Comparison of ENCODE assay signal across 19 cellular contexts in genomic region chr15:67792250-67792942, GRCh38. TPM values are rescaled to one million over a fixed set of nuclear protein-coding genes. Genes with fewer than 3 reads are reported as not detected.
DNase-seq lines count a peak whose midpoint lies in the region; ATAC-seq and TF ChIP-seq lines count a peak whose summit lies in the region.
"Had no signal": no experiment of that assay in that cellular context is flagged by ENCODE, and none has a peak within 500 bp of the region (broad histone marks: within the 10 kb centered on the region; RNA-seq: fewer than 3 reads in every experiment).

No MANE protein-coding gene starts in this region.

- DNase-seq in Daoy (ENCODE audit: low read depth) (peak; percentile 21), M059J (ENCODE audit: low read depth) (peak; percentile 65), left kidney (ENCODE audit: low read depth, low spot score) (peak; percentile 89), NCI-H345 (lab: John Stamatoyannopoulos, UW) (no peak)
- DNase-seq in stimulated activated naive CD8-positive, alpha-beta T cell treated with anti-CD3 and anti-CD28 coated beads, Interleukin-15, Interleukin-2, amounts not matched to agents 100 U/mL and 50 U/mL, for 24 hours, result no peak
- DNase-seq: CD4-positive, CD25-positive, alpha-beta regulatory T cell; DMS79 treated with DMSO at 0.1 percent for 48 hours; IMR-90; MV-4-11; NCI-H1417 treated with DMSO at 0.1 percent for 48 hours; NCI-H2081 treated with DMSO at 0.1 percent for 48 hours; NCI-H526; SHP77 had no signal

- TF ChIP-seq CTCF in VCaP (conservative IDR thresholded peaks at IDR 0.05), result no peak

- no peak for ATAC-seq in HG02571 (IDR thresholded peaks at IDR 0.05; ENCODE audit: unreplicated experiment)
- no peak for ATAC-seq in HG03457 (IDR thresholded peaks at IDR 0.05; ENCODE audit: unreplicated experiment)
- no peak for ATAC-seq in stimulated activated naive CD8-positive, alpha-beta T cell treated with anti-CD3 and anti-CD28 coated beads, Interleukin-15, Interleukin-2, amounts not matched to agents 100 U/mL and 50 U/mL, for 24 hours
- ATAC-seq: Panc1 had no signal

- H3K27ac ChIP-seq in VCaP, result peak overlapping the region; percentile 44

RNA-seq across cellular contexts. Expression of gene SKOR1, which starts 32.9 kb away (rescaled TPM):
- total RNA-seq in Daoy (2014; rRNA removed; shearing (Covaris generic)), result not detected in 2 replicates
- 0.12 and 0.17 TPM in 2 replicates for total RNA-seq in M059J (2014; rRNA removed; shearing (Covaris generic))
- total RNA-seq: H4, IMR-90 had no signal

RNA-seq across cellular contexts. Expression of gene RNU6-1, which starts 47.4 kb away (rescaled TPM):
- not detected in 2 replicates for total RNA-seq in Daoy (2014; rRNA removed; shearing (Covaris generic))
- not detected in 2 replicates for total RNA-seq in M059J (2014; rRNA removed; shearing (Covaris generic))
- total RNA-seq: CD4-positive, CD25-positive, alpha-beta regulatory T cell; H4; IMR-90; LHCN-M2 had no signal

Comparison
In these comparisons a context has a peak if more than half of its experiments do, and no peak if none do; other contexts are left out.
1. DNase-seq: peak in Daoy (single experiment), M059J (single experiment) and left kidney (single experiment); none in NCI-H345 (single experiment) and stimulated activated naive CD8-positive, alpha-beta T cell treated with anti-CD3 and anti-CD28 coated beads, Interleukin-15, Interleukin-2, amounts not matched to agents 100 U/mL and 50 U/mL, for 24 hours (single experiment).